In the genomic region with DNA sequence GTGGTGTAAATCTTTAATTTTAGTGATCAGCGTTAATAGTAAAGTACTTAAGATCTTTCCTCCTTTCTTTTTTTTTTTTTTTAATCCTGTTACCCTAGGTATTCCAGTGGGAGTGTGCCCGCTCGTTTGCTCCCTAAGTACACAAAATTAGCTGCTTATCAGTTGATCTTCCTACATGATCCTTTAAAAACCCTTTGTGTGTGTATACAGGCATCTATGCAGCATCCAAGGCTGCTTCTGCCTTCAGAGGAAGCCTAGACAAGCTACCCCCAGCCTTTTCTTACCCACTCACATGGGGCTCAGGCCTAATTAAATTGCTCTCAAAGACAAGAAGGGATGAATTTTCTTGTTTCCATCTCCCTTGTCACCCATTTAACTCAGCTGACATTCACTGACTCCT, we compare ENCODE assay signal across 17 cellular contexts.
DNase-seq lines count a peak whose midpoint lies in the region; ATAC-seq and TF ChIP-seq lines count a peak whose summit lies in the region.
"Had no signal": no experiment of that assay in that cellular context is flagged by ENCODE, and none has a peak within 500 bp of the region (broad histone marks: within the 10 kb centered on the region; RNA-seq: fewer than 3 reads in every experiment).

No MANE protein-coding gene starts in this region.

- no peaks in the 10 kb centered on the region for H3K9me2 ChIP-seq in GM23338 (ENCODE audit: insufficient read depth)

- H3K9me3 ChIP-seq in ectodermal cell (ENCODE audit: control insufficient read depth, low read length), result no peaks in the 10 kb centered on the region
- no peaks in the 10 kb centered on the region for H3K9me3 ChIP-seq in neuron (ENCODE audit: low read length)
- no peaks in the 10 kb centered on the region for H3K9me3 ChIP-seq in right cardiac atrium (ENCODE audit: control insufficient read depth, low read length)
- H3K9me3 ChIP-seq in mesenchymal stem cell (ENCODE audit: control insufficient read depth, low read length), result no peaks in the 10 kb centered on the region

- no peaks in the 10 kb centered on the region for H3K27me3 Mint-ChIP-seq in GM23338 (ENCODE audit: insufficient read depth, low read depth, poor library complexity)
- no peaks in the 10 kb centered on the region for H3K27me3 Mint-ChIP-seq in activated T-helper 1 cell treated with anti-CD3 and anti-CD28 coated beads, Interleukin-12 subunit alpha, Interleukin-12 subunit beta, Interleukin-2, Interleukin-4 antibody, amounts not matched to agents 30 ng/mL and 10 ng/mL and 1 ng/mL, durations not matched to agents 14 hours and 24 hours and 36 hours (ENCODE audit: insufficient read depth)
- H3K27me3 Mint-ChIP-seq: CD8-positive, alpha-beta memory T cell had no signal

- no peak overlapping the region for H3K18ac ChIP-seq in mesenchymal stem cell (ENCODE audit: low read depth in 1 of 2, low read length in 2 of 2)

- H3K27me3 ChIP-seq in GM23338 (ENCODE audit: insufficient read depth) (no peaks in the 10 kb centered on the region), ectodermal cell (ENCODE audit: control insufficient read depth, insufficient read depth, low read length, poor library complexity, severe bottlenecking) (no peaks in the 10 kb centered on the region), neuron (ENCODE audit: insufficient read depth, low read length) (no peaks in the 10 kb centered on the region), right cardiac atrium (ENCODE audit: control insufficient read depth, insufficient read depth) (no peaks in the 10 kb centered on the region), mesenchymal stem cell (ENCODE audit: control insufficient read depth in 1 of 2, insufficient read depth in 1 of 2, low read length in 2 of 2) (no peaks in the 10 kb centered on the region)

- TF ChIP-seq CTCF in GM23338 (conservative IDR thresholded peaks at IDR 0.05; ENCODE audit: low read depth in 2 of 2), result no peak

- no peak overlapping the region for H3K23ac ChIP-seq in mesenchymal stem cell (ENCODE audit: low read length in 2 of 2)

- peak overlapping the region; percentile 65; the same call in 1 of the 2 replicates for H3K27ac Mint-ChIP-seq in GM23338
- no peak overlapping the region for H3K27ac Mint-ChIP-seq in activated T-helper 1 cell treated with anti-CD3 and anti-CD28 coated beads, Interleukin-12 subunit alpha, Interleukin-12 subunit beta, Interleukin-2, Interleukin-4 antibody, amounts not matched to agents 30 ng/mL and 10 ng/mL and 1 ng/mL, durations not matched to agents 14 hours and 24 hours and 36 hours
- H3K27ac Mint-ChIP-seq: CD8-positive, alpha-beta memory T cell had no signal

- no peaks in the 10 kb centered on the region for H3K9me3 Mint-ChIP-seq in GM23338
- peaks cover 10% of the 10 kb centered on the region for H3K9me3 Mint-ChIP-seq in activated T-helper 1 cell treated with anti-CD3 and anti-CD28 coated beads, Interleukin-12 subunit alpha, Interleukin-12 subunit beta, Interleukin-2, Interleukin-4 antibody, amounts not matched to agents 30 ng/mL and 10 ng/mL and 1 ng/mL, durations not matched to agents 14 hours and 24 hours and 36 hours

- 57 to 81% methylated on average over 1 to 3 of the region's 3 CpGs for WGBS in ectodermal cell, 2 experiments
- WGBS in right cardiac atrium, result 65% methylated on average over 3 of the region's 3 CpGs
- 69% methylated on average over 3 of the region's 3 CpGs for WGBS in mesenchymal stem cell

- H3K4me1 ChIP-seq in GM23338 (ENCODE audit: insufficient read depth), result no peaks in the 10 kb centered on the region
- peaks cover 9% of the 10 kb centered on the region for H3K4me1 ChIP-seq in ectodermal cell (ENCODE audit: control insufficient read depth, insufficient read depth, low read length)
- peaks cover 6% of the 10 kb centered on the region for H3K4me1 ChIP-seq in neuron (ENCODE audit: insufficient read depth, low read length)
- no peaks in the 10 kb centered on the region for H3K4me1 ChIP-seq in right cardiac atrium (ENCODE audit: control insufficient read depth, insufficient read depth, low read length)
- H3K4me1 ChIP-seq in mesenchymal stem cell (ENCODE audit: control insufficient read depth, insufficient read depth, low read depth, low read length), result no peaks in the 10 kb centered on the region

- ATAC-seq in GM23338, result no peak
- no peak for ATAC-seq in right cardiac atrium

- H2AFZ ChIP-seq in GM23338 (peak overlapping the region; percentile 75; the same call in 1 of the 2 replicates), neuron (ENCODE audit: low read depth, low read length) (peak overlapping the region; percentile 71), mesenchymal stem cell (ENCODE audit: low read depth, low read length) (no peak overlapping the region)

- no peak overlapping the region for H4K91ac ChIP-seq in mesenchymal stem cell (ENCODE audit: low read length)

- H3K4ac ChIP-seq in mesenchymal stem cell (ENCODE audit: low read depth in 1 of 2, low read length in 2 of 2), result no peak overlapping the region

- no peak overlapping the region for H2BK12ac ChIP-seq in mesenchymal stem cell (ENCODE audit: low read length in 2 of 2)

- intact Hi-C loops in activated T-helper 1 cell treated with anti-CD3 and anti-CD28 coated beads, Interleukin-12 subunit alpha, Interleukin-12 subunit beta, Interleukin-2, Interleukin-4 antibody, amounts not matched to agents 30 ng/mL and 10 ng/mL and 1 ng/mL, durations not matched to agents 14 hours and 24 hours and 36 hours (cut with micrococcal nuclease), result no loop called here
- intact Hi-C loops in right cardiac atrium (cut with DNase I), result no loop called here

- H2AK5ac ChIP-seq in mesenchymal stem cell (ENCODE audit: low read length, severe bottlenecking), result no peak overlapping the region

- H3K4me2 ChIP-seq in GM23338, result no peak overlapping the region
- H3K4me2 ChIP-seq in mesenchymal stem cell (ENCODE audit: low read length, poor library complexity, severe bottlenecking), result no peak overlapping the region
- H3K4me2 ChIP-seq: KMS-11 had no signal

- H4K20me1 ChIP-seq in GM23338 (replicated peaks; ENCODE audit: insufficient read depth), result no peaks in the 10 kb centered on the region

- no peaks in the 10 kb centered on the region for H3K36me3 ChIP-seq in GM23338 (ENCODE audit: insufficient read depth)
- no peaks in the 10 kb centered on the region for H3K36me3 ChIP-seq in ectodermal cell (ENCODE audit: control insufficient read depth, insufficient read depth, low read length)
- H3K36me3 ChIP-seq in neuron (ENCODE audit: insufficient read depth, low read length), result no peaks in the 10 kb centered on the region
- no peaks in the 10 kb centered on the region for H3K36me3 ChIP-seq in mesenchymal stem cell (ENCODE audit: control insufficient read depth in 1 of 2, insufficient read depth in 2 of 2, low read depth in 1 of 2, low read length in 2 of 2)

- H3K36me3 Mint-ChIP-seq in GM23338 (ENCODE audit: low read depth), result no peaks in the 10 kb centered on the region
- no peaks in the 10 kb centered on the region for H3K36me3 Mint-ChIP-seq in activated T-helper 1 cell treated with anti-CD3 and anti-CD28 coated beads, Interleukin-12 subunit alpha, Interleukin-12 subunit beta, Interleukin-2, Interleukin-4 antibody, amounts not matched to agents 30 ng/mL and 10 ng/mL and 1 ng/mL, durations not matched to agents 14 hours and 24 hours and 36 hours (ENCODE audit: low read depth)
- H3K36me3 Mint-ChIP-seq: CD8-positive, alpha-beta memory T cell had no signal

- H2BK15ac ChIP-seq in mesenchymal stem cell (ENCODE audit: low read depth, poor library complexity, severe bottlenecking), result no peak overlapping the region

- H3F3A ChIP-seq in GM23338 (replicated peaks; ENCODE audit: low read depth), result no peaks in the 10 kb centered on the region

- H3K9ac ChIP-seq in mesenchymal stem cell (ENCODE audit: low read length), result no peak overlapping the region
- H3K9ac ChIP-seq: KMS-11 had no signal

- H3K4me3 ChIP-seq in GM23338 (no peak overlapping the region), ectodermal cell (ENCODE audit: insufficient read depth, low read depth, low read length) (no peak overlapping the region), neuron (ENCODE audit: low read length) (no peak overlapping the region), right cardiac atrium (ENCODE audit: low read length) (no peak overlapping the region), mesenchymal stem cell (ENCODE audit: insufficient read depth in 1 of 2, low read depth in 1 of 2, low read length in 2 of 2) (no peak overlapping the region)
- H3K4me3 ChIP-seq: SK-N-MC had no signal

- no peaks in the 10 kb centered on the region for H3K79me2 ChIP-seq in GM23338 (replicated peaks; ENCODE audit: insufficient read depth)

- DNase-seq in GM23338 (ENCODE audit: low spot score) (peak; percentile 2), NCI-H146 treated with DMSO at 0.1 percent for 48 hours (lab: John Stamatoyannopoulos, UW; ENCODE audit: unreplicated experiment) (peak; percentile 82), right cardiac atrium (no peak), DMS114 treated with DMSO at 0.1 percent for 48 hours (lab: John Stamatoyannopoulos, UW; ENCODE audit: unreplicated experiment) (no peak), mesenchymal stem cell (no peak)
- DNase-seq in activated T-helper 1 cell treated with anti-CD3 and anti-CD28 coated beads, Interleukin-12 subunit alpha, Interleukin-12 subunit beta, Interleukin-2, Interleukin-4 antibody, amounts not matched to agents 30 ng/mL and 10 ng/mL and 1 ng/mL, durations not matched to agents 14 hours and 24 hours and 36 hours (ENCODE audit: low spot score), result no peak
- DNase-seq: ACHN; C1 segment of cervical spinal cord; CD8-positive, alpha-beta memory T cell; DND-41; NCI-H1436; NCI-H2081; OCI-M1 had no signal

- H2BK5ac ChIP-seq in mesenchymal stem cell (ENCODE audit: low read depth, low read length, poor library complexity, severe bottlenecking), result no peak overlapping the region

- H3K79me1 ChIP-seq in mesenchymal stem cell (replicated peaks; ENCODE audit: low read length, poor library complexity, severe bottlenecking), result no peaks in the 10 kb centered on the region

- H4K8ac ChIP-seq in mesenchymal stem cell (ENCODE audit: low read length), result no peak overlapping the region

- peaks cover 13% of the 10 kb centered on the region for H3K4me1 Mint-ChIP-seq in GM23338
- no peaks in the 10 kb centered on the region for H3K4me1 Mint-ChIP-seq in activated T-helper 1 cell treated with anti-CD3 and anti-CD28 coated beads, Interleukin-12 subunit alpha, Interleukin-12 subunit beta, Interleukin-2, Interleukin-4 antibody, amounts not matched to agents 30 ng/mL and 10 ng/mL and 1 ng/mL, durations not matched to agents 14 hours and 24 hours and 36 hours (ENCODE audit: low read depth)
- H3K4me1 Mint-ChIP-seq: CD8-positive, alpha-beta memory T cell had no signal

- no peak overlapping the region for H3K27ac ChIP-seq in GM23338 (ENCODE audit: low read depth)
- peak overlapping the region; percentile 52 for H3K27ac ChIP-seq in ectodermal cell (ENCODE audit: insufficient read depth, low read depth, low read length, poor library complexity, severe bottlenecking)
- H3K27ac ChIP-seq in right cardiac atrium (ENCODE audit: low read length), result no peak overlapping the region
- no peak overlapping the region for H3K27ac ChIP-seq in mesenchymal stem cell (ENCODE audit: low read length, poor library complexity, severe bottlenecking)
- H3K27ac ChIP-seq: KMS-11, SK-N-MC had no signal

- H2BK120ac ChIP-seq in mesenchymal stem cell (ENCODE audit: low read depth, low read length), result no peak overlapping the region

- no peak overlapping the region for H3K4me3 Mint-ChIP-seq in GM23338
- H3K4me3 Mint-ChIP-seq in activated T-helper 1 cell treated with anti-CD3 and anti-CD28 coated beads, Interleukin-12 subunit alpha, Interleukin-12 subunit beta, Interleukin-2, Interleukin-4 antibody, amounts not matched to agents 30 ng/mL and 10 ng/mL and 1 ng/mL, durations not matched to agents 14 hours and 24 hours and 36 hours, result no peak overlapping the region
- H3K4me3 Mint-ChIP-seq: CD8-positive, alpha-beta memory T cell had no signal

- no peak overlapping the region for H3K14ac ChIP-seq in mesenchymal stem cell (ENCODE audit: low read length in 2 of 2)

Comparison
In these comparisons a context has a peak if more than half of its experiments do, and no peak if none do; other contexts are left out.
1. DNase-seq: peak in GM23338 (single experiment) and NCI-H146 treated with DMSO at 0.1 percent for 48 hours (single experiment); none in activated T-helper 1 cell treated with anti-CD3 and anti-CD28 coated beads, Interleukin-12 subunit alpha, Interleukin-12 subunit beta, Interleukin-2, Interleukin-4 antibody, amounts not matched to agents 30 ng/mL and 10 ng/mL and 1 ng/mL, durations not matched to agents 14 hours and 24 hours and 36 hours (single experiment), right cardiac atrium (0 of 3), DMS114 treated with DMSO at 0.1 percent for 48 hours (single experiment) and mesenchymal stem cell (single experiment).